In genomic region chr1:91706140-91706957, GRCh38 we compare ENCODE assay signal across 1 cellular context.
TF ChIP-seq lines count a peak whose summit lies in the region.

No MANE protein-coding gene starts in this region.

TF ChIP-seq in K562, 482 proteins besides CTCF, POLR2A, EP300 and RAD21 (continued from another document and continues in another):
- peak; percentile 99 for TF ChIP-seq ESRRA (IDR thresholded peaks at IDR 0.05; ENCODE audit: borderline replicate concordance, low read depth)
- TF ChIP-seq THRA (IDR thresholded peaks at IDR 0.05): no peak
- TF ChIP-seq JUNB (CRISPR knock-in tag; conservative IDR thresholded peaks at IDR 0.05): no peak
- TF ChIP-seq DMBX1 (CRISPR knock-in tag; IDR thresholded peaks at IDR 0.05; ENCODE audit: borderline replicate concordance): peak; percentile 79
- TF ChIP-seq NR2C2 (CRISPR knock-in tag; IDR thresholded peaks at IDR 0.05): no peak
- peak; percentile 92 for TF ChIP-seq NR2C2 (tag; IDR thresholded peaks at IDR 0.05)
- TF ChIP-seq SOX6 (IDR thresholded peaks at IDR 0.05): peak; percentile 70
- no peak for TF ChIP-seq FOXJ3 (CRISPR knock-in tag; IDR thresholded peaks at IDR 0.05)
- no peak for TF ChIP-seq CCAR2 (IDR thresholded peaks at IDR 0.05; ENCODE audit: low read depth, low read length)
- peak; percentile 64; the same call in 1 of the 2 replicates for TF ChIP-seq ZNF561 (CRISPR knock-in tag; conservative IDR thresholded peaks at IDR 0.05)
- peak; percentile 88 for TF ChIP-seq ZNF174 (CRISPR knock-in tag; IDR thresholded peaks at IDR 0.05)
- 0 out of 2 replicates have a peak, but pooled peaks have one; percentile 30 for TF ChIP-seq ZNF133 (CRISPR knock-in tag; IDR thresholded peaks at IDR 0.05)
- TF ChIP-seq ATF3 (IDR thresholded peaks at IDR 0.05): peak; percentile 14; the same call in 1 of the 2 replicates
- no peak for TF ChIP-seq ATF3 (CRISPR knock-in tag; conservative IDR thresholded peaks at IDR 0.05)
- 0 out of 2 replicates have a peak, but pooled peaks have one; percentile 33 for TF ChIP-seq L3MBTL2 (IDR thresholded peaks at IDR 0.05)
- no peak for TF ChIP-seq HMGN3 (IDR thresholded peaks at IDR 0.05; ENCODE audit: borderline replicate concordance, extremely low read depth, insufficient read length, low read depth, low read length)
- peak; percentile 29 for TF ChIP-seq TAF9B (IDR thresholded peaks at IDR 0.05; ENCODE audit: partially characterized antibody)
- no peak for TF ChIP-seq ATF1 (CRISPR knock-in tag; IDR thresholded peaks at IDR 0.05)
- TF ChIP-seq ATF1 (tag; IDR thresholded peaks at IDR 0.05): peak; percentile 70
- TF ChIP-seq NR0B1 (IDR thresholded peaks at IDR 0.05; ENCODE audit: partially characterized antibody): no peak
- peak; percentile 50 for TF ChIP-seq CXXC5 (CRISPR knock-in tag; IDR thresholded peaks at IDR 0.05)
- TF ChIP-seq PATZ1 (CRISPR knock-in tag; IDR thresholded peaks at IDR 0.05; ENCODE audit: borderline replicate concordance): no peak
- TF ChIP-seq EHMT2 (IDR thresholded peaks at IDR 0.05): peak; percentile 83
- peak; percentile 59; the same call in 1 of the 2 replicates for TF ChIP-seq GATAD2A (IDR thresholded peaks at IDR 0.05)
- 0 out of 4 replicates have a peak, but pooled peaks of 1 of the 2 experiments have one; percentile 36 for TF ChIP-seq MAZ (CRISPR knock-in tag; conservative IDR thresholded peaks at IDR 0.05 in 1 of 2, IDR thresholded peaks at IDR 0.05 in 1 of 2)
- TF ChIP-seq MLLT1 (IDR thresholded peaks at IDR 0.05): peak in 1 of 2 experiments; percentile 80; a peak in 1 of 4 replicates
- TF ChIP-seq ZFPM2 (CRISPR knock-in tag; IDR thresholded peaks at IDR 0.05): no peak
- 0 out of 2 replicates have a peak, but pooled peaks have one; percentile 54 for TF ChIP-seq PYGO2 (tag; IDR thresholded peaks at IDR 0.05)
- no peak for TF ChIP-seq SNRNP70 (optimal IDR thresholded peaks at IDR 0.05; ENCODE audit: low read depth, low read length)
- no peak for TF ChIP-seq KAT2B (IDR thresholded peaks at IDR 0.05; ENCODE audit: low read depth, low read length)
- no peak for TF ChIP-seq ILF3 (IDR thresholded peaks at IDR 0.05; ENCODE audit: borderline replicate concordance)
- peak; percentile 82 for TF ChIP-seq ZNF79 (CRISPR knock-in tag; IDR thresholded peaks at IDR 0.05; ENCODE audit: low read depth)
- TF ChIP-seq TCF3 (CRISPR knock-in tag; IDR thresholded peaks at IDR 0.05): peak; percentile 44
- TF ChIP-seq ZNF445 (CRISPR knock-in tag; IDR thresholded peaks at IDR 0.05; ENCODE audit: low read depth): peak; percentile 61; the same call in 1 of the 2 replicates
- TF ChIP-seq ZNF165 (CRISPR knock-in tag; IDR thresholded peaks at IDR 0.05; ENCODE audit: borderline replicate concordance): peak; percentile 9; the same call in 1 of the 2 replicates
- TF ChIP-seq ELK3 (CRISPR knock-in tag; IDR thresholded peaks at IDR 0.05): peak; percentile 67; the same call in 1 of the 2 replicates
- no peak for TF ChIP-seq ZNF12 (CRISPR knock-in tag; IDR thresholded peaks at IDR 0.05)
- TF ChIP-seq ILK (tag; IDR thresholded peaks at IDR 0.05; ENCODE audit: borderline replicate concordance, low read depth): peak; percentile 81
- TF ChIP-seq IRF9 (tag; IDR thresholded peaks at IDR 0.05): peak; percentile 44
- TF ChIP-seq AFF1 (IDR thresholded peaks at IDR 0.05; ENCODE audit: low read depth in 1 of 2, partially characterized antibody in 2 of 2): peak in 1 of 2 experiments; percentile 38
- peak; percentile 44 for TF ChIP-seq NFE2 (IDR thresholded peaks at IDR 0.05; ENCODE audit: low read depth)
- TF ChIP-seq NKRF (IDR thresholded peaks at IDR 0.05; ENCODE audit: borderline replicate concordance): no peak
- TF ChIP-seq MXI1 (IDR thresholded peaks at IDR 0.05; ENCODE audit: low read depth, low read length): no peak
- peak; percentile 90 for TF ChIP-seq LCOR (CRISPR knock-in tag; IDR thresholded peaks at IDR 0.05)
- TF ChIP-seq KLF1 (tag; IDR thresholded peaks at IDR 0.05): no peak
- TF ChIP-seq MNT (conservative IDR thresholded peaks at IDR 0.05): peak in 1 of 2 experiments; percentile 47; a peak in 2 of 4 replicates
- TF ChIP-seq HOMEZ (CRISPR knock-in tag; IDR thresholded peaks at IDR 0.05): no peak
